In the genomic region with DNA sequence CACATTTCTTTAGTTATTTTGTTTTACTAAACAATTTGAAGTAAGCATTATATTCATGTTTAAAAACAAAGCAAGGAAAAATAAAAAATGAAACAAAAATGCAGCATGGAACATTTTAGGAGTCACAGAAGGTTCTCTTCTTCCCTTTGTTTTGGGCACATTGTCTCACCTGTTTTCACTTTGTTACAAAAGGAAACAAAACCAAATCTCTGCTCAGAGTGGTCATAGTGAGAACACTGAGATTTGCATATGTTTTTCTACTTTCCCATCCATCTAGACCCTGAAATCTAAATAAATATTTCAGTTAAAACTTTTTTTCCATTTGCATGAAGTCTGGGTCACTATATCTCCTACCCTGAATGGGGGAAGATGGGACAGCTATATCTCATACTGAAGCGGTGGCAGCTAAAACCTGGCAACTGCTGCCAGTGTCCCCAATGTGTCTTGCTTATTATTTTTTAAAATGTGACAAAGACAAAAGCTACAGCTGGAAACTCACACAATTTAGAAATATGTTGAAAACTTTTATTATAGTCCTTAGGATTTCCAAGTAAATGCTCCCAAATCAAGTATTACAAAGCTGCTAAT, we compare ENCODE assay signal across 10 cellular contexts. TPM values are rescaled to one million over a fixed set of nuclear protein-coding genes. Genes with fewer than 3 reads are reported as not detected.
A peak's percentile ranks its signal among the peaks of the same experiment; 100 is the strongest.
DNase-seq lines count a peak whose midpoint lies in the region; ATAC-seq and TF ChIP-seq lines count a peak whose summit lies in the region.
"Had no signal": no experiment of that assay in that cellular context is flagged by ENCODE, and none has a peak within 500 bp of the region (broad histone marks: within the 10 kb centered on the region; RNA-seq: fewer than 3 reads in every experiment).

No MANE protein-coding gene starts in this region.

- intact Hi-C loops in PC-9 (cut with micrococcal nuclease; ENCODE audit: unreplicated experiment): loop anchor here (2.0 to 10.0 kb wide), 2 partner anchors 93 to 689 kb away; partner anchors contain the start of genes COG2 and GNPAT

- H3K27me3 Mint-ChIP-seq in activated T-cell treated with anti-CD3 and anti-CD28 coated beads, Interleukin-2, amount 50 U/mL, for 4 hours (ENCODE audit: low read depth): no peaks in the 10 kb centered on the region

- H3K27me3 ChIP-seq in PC-9 (ENCODE audit: insufficient read depth, low read depth) (no peaks in the 10 kb centered on the region), thoracic aorta (replicated peaks; ENCODE audit: insufficient read depth) (no peaks in the 10 kb centered on the region)

- H3K4me3 ChIP-seq in PC-9: peak overlapping the region; percentile 72
- peak overlapping the region; percentile 96 to 98 for H3K4me3 ChIP-seq in foreskin fibroblast (ENCODE audit: low read depth in 1 of 2, low read length in 2 of 2)
- H3K4me3 ChIP-seq in thoracic aorta: peak overlapping the region; percentile 80

- in situ Hi-C loops in KBM-7 (cut with MboI; ENCODE audit: low pct_unique_long_range_greater_than_20kb, low sequenced_read_pairs): no loop called here

- H3K9me3 ChIP-seq in PC-9 (ENCODE audit: insufficient read depth, low read depth): no peaks in the 10 kb centered on the region
- no peaks in the 10 kb centered on the region for H3K9me3 ChIP-seq in thoracic aorta

- TF ChIP-seq CTCF in PC-9 (conservative IDR thresholded peaks at IDR 0.05) (no peak), foreskin fibroblast (IDR thresholded peaks at IDR 0.05; ENCODE audit: low read depth, low read length) (no peak), thoracic aorta (IDR thresholded peaks at IDR 0.05) (no peak)

- no peaks in the 10 kb centered on the region for H3F3A ChIP-seq in PC-9 (ENCODE audit: insufficient read depth, low read depth)

- POLR2A ChIA-PET in PC-9 (lab: Charles Lee; ENCODE audit: unreplicated experiment): no interaction called here

- peaks cover 48% of the 10 kb centered on the region for H3K4me1 ChIP-seq in PC-9 (replicated peaks; ENCODE audit: insufficient read depth)
- peaks cover 37 to 49% of the 10 kb centered on the region in 2 donors for H3K4me1 ChIP-seq in thoracic aorta (ENCODE audit: control insufficient read depth in 1 of 2, low read depth in 2 of 2)

- peaks cover 62% of the 10 kb centered on the region for H3K4me1 Mint-ChIP-seq in activated T-cell treated with anti-CD3 and anti-CD28 coated beads, Interleukin-2, amount 50 U/mL, for 4 hours (ENCODE audit: low read depth)

- H3K4me3 Mint-ChIP-seq in activated T-cell treated with anti-CD3 and anti-CD28 coated beads, Interleukin-2, amount 50 U/mL, for 4 hours: peak overlapping the region; percentile 73

- H4K20me1 ChIP-seq in PC-9 (ENCODE audit: insufficient read depth): peaks cover 40% of the 10 kb centered on the region

- peaks cover 68% of the 10 kb centered on the region for H3K79me2 ChIP-seq in PC-9 (ENCODE audit: low read depth)

- peak overlapping the region; percentile 99 for H3K4me2 ChIP-seq in PC-9

- no peaks in the 10 kb centered on the region for H3K9me2 ChIP-seq in PC-9 (ENCODE audit: insufficient read depth)

- H3K36me3 Mint-ChIP-seq in activated T-cell treated with anti-CD3 and anti-CD28 coated beads, Interleukin-2, amount 50 U/mL, for 4 hours (ENCODE audit: insufficient read depth): peaks cover 19% of the 10 kb centered on the region

- no TSS peak for BruUV-seq in PC-9 (replicated peaks; lab: Mats Ljungman, UMichigan)

- ATAC-seq in activated T-cell treated with anti-CD3 and anti-CD28 coated beads, Interleukin-2, amount 50 U/mL, for 4 hours: no peak
- ATAC-seq in thoracic aorta (ENCODE audit: insufficient number of reproducible peaks, low FRiP score, low read depth): no peak
- ATAC-seq in HG03025 (IDR thresholded peaks at IDR 0.05; ENCODE audit: low FRiP score, unreplicated experiment): no peak

- no peak overlapping the region for H2AFZ ChIP-seq in PC-9

- H3K27ac ChIP-seq in PC-9 (no peak overlapping the region), thoracic aorta (no peak overlapping the region)

- H3K36me3 ChIP-seq in PC-9 (ENCODE audit: low read depth) (peaks cover 22% of the 10 kb centered on the region), thoracic aorta (no peaks in the 10 kb centered on the region)

- no peaks in the 10 kb centered on the region for H3K9me3 Mint-ChIP-seq in activated T-cell treated with anti-CD3 and anti-CD28 coated beads, Interleukin-2, amount 50 U/mL, for 4 hours

- no peak for DNase-seq in activated T-cell treated with anti-CD3 and anti-CD28 coated beads, Interleukin-2, amount 50 U/mL, for 4 hours
- DNase-seq in activated T-cell treated with anti-CD3 and anti-CD28 coated beads for 4 hours (no peak), PC-9 (no peak), foreskin fibroblast (no peak), thoracic aorta (ENCODE audit: low spot score) (no peak), KBM-7 (no peak), NK-92 (lab: John Stamatoyannopoulos, UW; ENCODE audit: unreplicated experiment) (no peak)
- DNase-seq: caudate nucleus, DMS153 had no signal

- CTCF ChIA-PET in PC-9 (lab: Charles Lee): interaction anchor here (0.5 to 0.6 kb wide), 2 partner anchors 12 to 18 kb away, joined by 3 to 10 read pairs; no protein-coding TSS in a partner anchor

RNA-seq across cellular contexts. Expression of gene EXOC8, which starts 3.5 kb away (rescaled TPM):
- total RNA-seq in activated T-cell treated with anti-CD3 and anti-CD28 coated beads, Interleukin-2, amount 50 U/mL, for 4 hours: 10 to 100 TPM; 13.5 to 14.0 (median 13.9) TPM
- 11.2 and 12.1 TPM in 2 replicates for total RNA-seq in PC-9 (2021)
- total RNA-seq in thoracic aorta: 10 to 100 TPM; 15.0 to 21.7 TPM

RNA-seq across cellular contexts. Expression of gene SPRTN, which starts 3.9 kb away (rescaled TPM):
- 10 to 100 TPM in 2 of 3 donors, 1 to 10 TPM in 1; 9.9 to 15.2 (median 12.9) TPM for total RNA-seq in activated T-cell treated with anti-CD3 and anti-CD28 coated beads, Interleukin-2, amount 50 U/mL, for 4 hours
- total RNA-seq in PC-9 (2021) (14.6 and 16.7 TPM in 2 replicates), thoracic aorta (10 to 100 TPM; 12.7 to 18.4 TPM)
